In genomic region chr1:64917328-64917861, GRCh38 we compare ENCODE assay signal across 8 cellular contexts. TPM values are rescaled to one million over a fixed set of nuclear protein-coding genes. Genes with fewer than 3 reads are reported as not detected.
DNase-seq lines count a peak whose midpoint lies in the region; ATAC-seq and TF ChIP-seq lines count a peak whose summit lies in the region.

No MANE protein-coding gene starts in this region.

- 28% methylated on average over 3 of the region's 3 CpGs for WGBS in lung, 2 donors

- peaks cover 96% of the 10 kb centered on the region for H3K4me1 Mint-ChIP-seq in CD8-positive, alpha-beta T cell (ENCODE audit: low read depth)
- H3K4me1 Mint-ChIP-seq in chondrocyte (ENCODE audit: low read depth), result peaks cover 72% of the 10 kb centered on the region

- POLR2A ChIA-PET in CD8-positive, alpha-beta T cell (lab: Charles Lee), result no interaction called here

- no peaks in the 10 kb centered on the region for H3K36me3 ChIP-seq in CD8-positive, alpha-beta T cell (ENCODE audit: insufficient read depth, low read length)
- no peaks in the 10 kb centered on the region for H3K36me3 ChIP-seq in lung (ENCODE audit: control insufficient read depth in 2 of 2, insufficient read depth in 2 of 2, low read length in 2 of 2)

- no peak for TF ChIP-seq CTCF in CD8-positive, alpha-beta T cell (IDR thresholded peaks at IDR 0.05)
- TF ChIP-seq CTCF in chondrocyte (IDR thresholded peaks at IDR 0.05) (no peak), lung (IDR thresholded peaks at IDR 0.05; ENCODE audit: control extremely low read depth, extremely low read depth) (no peak)

- CTCF ChIA-PET in CD8-positive, alpha-beta T cell (lab: Charles Lee), result no interaction called here

- no peak for ATAC-seq in CD8-positive, alpha-beta T cell
- peak; percentile 80 for ATAC-seq in lung (ENCODE audit: insufficient read depth, low FRiP score)

- no peak for DNase-seq in CD8-positive, alpha-beta T cell
- DNase-seq in MV-4-11 (lab: John Stamatoyannopoulos, UW) (peak; percentile 92), chondrocyte (ENCODE audit: low spot score) (no peak), lung (ENCODE audit: low spot score) (peak; percentile 42), posterior cingulate gyrus (no peak), KG1 (lab: John Stamatoyannopoulos, UW) (no peak), C1 segment of cervical spinal cord (lab: John Stamatoyannopoulos, UW) (no peak)
- no peak for DNase-seq in activated CD4-positive, CD25-positive, alpha-beta regulatory T cell treated with anti-CD3 and anti-CD28 coated beads, Interleukin-2, amount 50 U/mL, for 72 hours

- no peaks in the 10 kb centered on the region for H3K27me3 Mint-ChIP-seq in CD8-positive, alpha-beta T cell (ENCODE audit: low read depth)
- H3K27me3 Mint-ChIP-seq in chondrocyte (ENCODE audit: low read depth), result no peaks in the 10 kb centered on the region

- no peak overlapping the region for H3K27ac ChIP-seq in CD8-positive, alpha-beta T cell (ENCODE audit: low read depth, low read length)
- peak overlapping the region; percentile 47 to 81 for H3K27ac ChIP-seq in lung (ENCODE audit: low read depth in 1 of 2, low read length in 1 of 2)

- no peak overlapping the region for H3K4me3 ChIP-seq in CD8-positive, alpha-beta T cell (ENCODE audit: low read depth, low read length)
- no peak overlapping the region for H3K4me3 ChIP-seq in lung

- intact Hi-C loops in CD8-positive, alpha-beta T cell (cut with DNase I, micrococcal nuclease), result loop anchor here in 1 of 2 experiments (5.0 kb wide), 1 partner anchor 1595 kb away; the partner anchor contains the start of gene FOXD3
- intact Hi-C loops in posterior cingulate gyrus (cut with DNase I), result no loop called here

- no peaks in the 10 kb centered on the region for H3K9me3 Mint-ChIP-seq in CD8-positive, alpha-beta T cell
- no peaks in the 10 kb centered on the region for H3K9me3 Mint-ChIP-seq in chondrocyte (ENCODE audit: low read depth)

- H3K4me1 ChIP-seq in CD8-positive, alpha-beta T cell (ENCODE audit: insufficient read depth, low read length), result peaks cover 83% of the 10 kb centered on the region
- peaks cover 21 to 29% of the 10 kb centered on the region in 2 donors for H3K4me1 ChIP-seq in lung (ENCODE audit: control insufficient read depth in 2 of 2, insufficient read depth in 2 of 2, low read length in 2 of 2)

- H3K27me3 ChIP-seq in CD8-positive, alpha-beta T cell (ENCODE audit: insufficient read depth, low read length), result no peaks in the 10 kb centered on the region
- H3K27me3 ChIP-seq in lung (ENCODE audit: control insufficient read depth, insufficient read depth), result no peaks in the 10 kb centered on the region

- peak overlapping the region; percentile 61 for H3K4me3 Mint-ChIP-seq in CD8-positive, alpha-beta T cell
- H3K4me3 Mint-ChIP-seq in chondrocyte (ENCODE audit: unreplicated experiment), result no peak overlapping the region

- H3K36me3 Mint-ChIP-seq in CD8-positive, alpha-beta T cell, result peaks cover 5% of the 10 kb centered on the region
- H3K36me3 Mint-ChIP-seq in chondrocyte (ENCODE audit: low read depth), result no peaks in the 10 kb centered on the region

- H3K9me3 ChIP-seq in CD8-positive, alpha-beta T cell (ENCODE audit: low read length), result no peaks in the 10 kb centered on the region
- no peaks in the 10 kb centered on the region for H3K9me3 ChIP-seq in lung (ENCODE audit: control insufficient read depth in 2 of 2, insufficient read depth in 1 of 2, low read length in 1 of 2)

- H3K27ac Mint-ChIP-seq in CD8-positive, alpha-beta T cell, result peak overlapping the region; percentile 10
- peak overlapping the region; percentile 90 for H3K27ac Mint-ChIP-seq in chondrocyte (ENCODE audit: unreplicated experiment)

RNA-seq across cellular contexts. Expression of gene JAK1, which starts 49.0 kb away (rescaled TPM):
- total RNA-seq in CD8-positive, alpha-beta T cell, result 100 to 1,000 TPM; 280 to 298 TPM
- 105 to 112 TPM (median 110 TPM) in 3 replicates for total RNA-seq in chondrocyte
- 100 to 1,000 TPM; 145 to 162 TPM for total RNA-seq in lung
- polyA plus RNA-seq in lung, result 10 to 100 TPM; 26.7 to 87.1 TPM

Comparison
In these comparisons a context has a peak if more than half of its experiments do, and no peak if none do; other contexts are left out.
1. DNase-seq: peak in MV-4-11 (single experiment) and lung (single experiment); none in CD8-positive, alpha-beta T cell (0 of 7), chondrocyte (single experiment), posterior cingulate gyrus (0 of 10), activated CD4-positive, CD25-positive, alpha-beta regulatory T cell treated with anti-CD3 and anti-CD28 coated beads, Interleukin-2, amount 50 U/mL, for 72 hours (single experiment), KG1 (single experiment) and C1 segment of cervical spinal cord (0 of 14).